Comparison of ENCODE assay signal across 34 cellular contexts in the genomic region with DNA sequence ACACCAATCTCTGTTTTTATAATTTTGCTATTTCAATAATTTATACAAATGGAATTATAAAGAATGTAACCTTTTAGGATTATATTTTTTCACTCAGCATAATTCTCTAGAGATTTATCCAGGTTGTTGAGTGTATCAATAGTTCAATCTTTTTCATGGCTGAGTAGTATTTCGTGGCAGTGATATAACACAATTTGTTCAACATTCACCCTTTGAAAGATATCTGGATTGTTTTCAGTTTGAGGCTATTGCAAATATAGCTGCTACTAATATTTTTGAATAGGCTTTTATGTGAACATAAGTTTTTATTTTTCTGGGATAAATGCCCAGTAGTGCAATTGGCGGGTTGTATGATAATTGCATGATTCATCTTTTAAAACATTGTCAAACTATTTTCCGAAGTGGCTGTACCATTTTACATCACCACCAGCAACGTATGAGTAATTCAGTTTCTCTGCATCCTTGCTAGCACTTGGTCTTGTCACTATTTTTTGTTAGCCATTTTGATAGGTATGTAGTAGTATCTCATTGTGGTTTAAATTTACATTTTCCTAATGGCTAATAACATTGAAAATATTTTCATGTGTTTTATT. TPM values are rescaled to one million over a fixed set of nuclear protein-coding genes. Genes with fewer than 3 reads are reported as not detected.
A peak's percentile ranks its signal among the peaks of the same experiment; 100 is the strongest.
DNase-seq lines count a peak whose midpoint lies in the region; ATAC-seq, FAIRE-seq and TF ChIP-seq lines count a peak whose summit lies in the region.
"Had no signal": no experiment of that assay in that cellular context is flagged by ENCODE, and none has a peak within 500 bp of the region (broad histone marks: within the 10 kb centered on the region; RNA-seq: fewer than 3 reads in every experiment).

No MANE protein-coding gene starts in this region.

- TF ChIP-seq POLR2A in breast epithelium (IDR thresholded peaks at IDR 0.05): no peak

- H3K27me3 ChIP-seq in breast epithelium (no peaks in the 10 kb centered on the region), astrocyte (ENCODE audit: insufficient read depth, low read length) (no peaks in the 10 kb centered on the region)
- H3K27me3 ChIP-seq: heart left ventricle, pancreas had no signal

- H3K36me3 ChIP-seq in breast epithelium (no peaks in the 10 kb centered on the region), astrocyte (ENCODE audit: insufficient read depth, low read length) (no peaks in the 10 kb centered on the region)
- H3K36me3 ChIP-seq: heart left ventricle, pancreas, thoracic aorta, WERI-Rb-1 had no signal

- H2AFZ ChIP-seq in astrocyte (ENCODE audit: low read depth, low read length): no peak overlapping the region

- H3K27me3 Mint-ChIP-seq in MCF 10A (ENCODE audit: insufficient read depth, unreplicated experiment): peaks cover 11% of the 10 kb centered on the region
- H3K27me3 Mint-ChIP-seq in astrocyte (ENCODE audit: low read depth, unreplicated experiment): peaks cover 7% of the 10 kb centered on the region
- H3K27me3 Mint-ChIP-seq in activated CD4-positive, alpha-beta T cell treated with anti-CD3 and anti-CD28 coated beads for 36 hours: peaks cover 5% of the 10 kb centered on the region
- H3K27me3 Mint-ChIP-seq: activated T-cell treated with anti-CD3 and anti-CD28 coated beads, Interleukin-2, amount 50 U/mL, for 24 hours had no signal

- no peaks in the 10 kb centered on the region for H3K79me2 ChIP-seq in astrocyte (ENCODE audit: insufficient read depth, low read length)

- H3K9me3 Mint-ChIP-seq in MCF 10A (ENCODE audit: unreplicated experiment): peaks cover 16% of the 10 kb centered on the region
- H3K9me3 Mint-ChIP-seq in astrocyte (ENCODE audit: unreplicated experiment): peaks cover 17% of the 10 kb centered on the region
- H3K9me3 Mint-ChIP-seq in activated CD4-positive, alpha-beta T cell treated with anti-CD3 and anti-CD28 coated beads for 36 hours (ENCODE audit: low read depth): peaks cover 21% of the 10 kb centered on the region

- BruUV-seq in MCF 10A (replicated peaks; lab: Mats Ljungman, UMichigan): no TSS peak

- POLR2A ChIA-PET in MCF 10A (lab: Yijun Ruan, JAX): no interaction called here
- POLR2A ChIA-PET in activated CD4-positive, alpha-beta T cell treated with anti-CD3 and anti-CD28 coated beads for 36 hours (lab: Charles Lee): no interaction called here

- no peaks in the 10 kb centered on the region for H3K36me3 Mint-ChIP-seq in MCF 10A (ENCODE audit: insufficient read depth, unreplicated experiment)
- H3K36me3 Mint-ChIP-seq in astrocyte (ENCODE audit: low read depth, unreplicated experiment): peaks cover 1% of the 10 kb centered on the region
- peaks cover 9% of the 10 kb centered on the region for H3K36me3 Mint-ChIP-seq in activated CD4-positive, alpha-beta T cell treated with anti-CD3 and anti-CD28 coated beads for 36 hours (ENCODE audit: low read depth)
- H3K36me3 Mint-ChIP-seq: activated naive CD8-positive, alpha-beta T cell treated with anti-CD3 and anti-CD28 coated beads for 36 hours; CD14-positive monocyte had no signal

- H3K27ac Mint-ChIP-seq in MCF 10A (ENCODE audit: low read depth, unreplicated experiment) (no peak overlapping the region), astrocyte (ENCODE audit: unreplicated experiment) (no peak overlapping the region)
- H3K27ac Mint-ChIP-seq in activated CD4-positive, alpha-beta T cell treated with anti-CD3 and anti-CD28 coated beads for 36 hours: no peak overlapping the region
- H3K27ac Mint-ChIP-seq: activated CD4-positive, alpha-beta T cell treated with anti-CD3 and anti-CD28 coated beads, Interleukin-2, amount 10 ng/mL, durations not matched to agents 7 days and 5 days; activated naive CD8-positive, alpha-beta T cell treated with anti-CD3 and anti-CD28 coated beads for 36 hours; activated T-cell treated with anti-CD3 and anti-CD28 coated beads, Interleukin-2, amount 50 U/mL, for 24 hours; CD14-positive monocyte; stimulated activated naive CD8-positive, alpha-beta T cell treated with anti-CD3 and anti-CD28 coated beads, Interleukin-15, Interleukin-2, amounts not matched to agents 100 ng/mL and 50 ng/mL, for 24 hours had no signal

- no peaks in the 10 kb centered on the region for H3K4me1 ChIP-seq in breast epithelium
- H3K4me1 ChIP-seq in astrocyte (ENCODE audit: insufficient read depth, low read length): no peaks in the 10 kb centered on the region
- H3K4me1 ChIP-seq: pancreas had no signal

- no peak for TF ChIP-seq CTCF in MCF 10A (IDR thresholded peaks at IDR 0.05; ENCODE audit: unreplicated experiment)
- TF ChIP-seq CTCF in breast epithelium (IDR thresholded peaks at IDR 0.05): no peak
- TF ChIP-seq CTCF in astrocyte (IDR thresholded peaks at IDR 0.05; ENCODE audit: insufficient read depth, low read depth, low read length): no peak
- TF ChIP-seq CTCF in epithelial cell of esophagus (IDR thresholded peaks at IDR 0.05; ENCODE audit: insufficient read depth, low read depth, low read length, missing control alignments): no peak

- H4K20me1 ChIP-seq in astrocyte (ENCODE audit: insufficient read depth, low read length): no peaks in the 10 kb centered on the region

- no peak overlapping the region for H3K9ac ChIP-seq in astrocyte (ENCODE audit: low read length)

- DNase-seq in MCF 10A (ENCODE audit: unreplicated experiment) (peak; percentile 5), breast epithelium (ENCODE audit: low spot score in 2 of 2) (no peak), astrocyte (ENCODE audit: low read depth) (peak; percentile 26), epithelial cell of esophagus (ENCODE audit: low read depth) (peak; percentile 40), stromal cell of bone marrow (ENCODE audit: low read depth) (peak; percentile 20), NCI-H1417 treated with DMSO at 0.1 percent for 48 hours (lab: John Stamatoyannopoulos, UW) (no peak)
- DNase-seq in activated CD4-positive, alpha-beta T cell treated with anti-CD3 and anti-CD28 coated beads for 36 hours: no peak
- DNase-seq: 8988T; activated CD4-positive, alpha-beta T cell treated with anti-CD3 and anti-CD28 coated beads, Interleukin-2, amount 10 ng/mL, durations not matched to agents 7 days and 5 days; activated gamma-delta T cell; activated naive CD8-positive, alpha-beta T cell treated with anti-CD3 and anti-CD28 coated beads for 36 hours; activated T-cell treated with anti-CD3 and anti-CD28 coated beads, Interleukin-2, amount 50 U/mL, for 24 hours; aorta; cerebellar nuclear complex; DMS79; heart left ventricle; Kasumi-1; left ventricle myocardium superior; NCI-H146; NCI-H446 treated with DMSO at 0.1 percent for 48 hours; NCI-H82; pancreas; retina; stimulated activated CD4-positive, alpha-beta T cell treated with anti-CD3 and anti-CD28 coated beads, Interleukin-2, amount 100 ng/mL, for 24 hours; stimulated activated CD8-positive, alpha-beta memory T cell treated with anti-CD3 and anti-CD28 coated beads, Interleukin-4, amount 100 ng/mL, for 48 hours; T1000; WERI-Rb-1 had no signal

- H3K4me1 Mint-ChIP-seq in MCF 10A (ENCODE audit: insufficient read depth, unreplicated experiment) (no peaks in the 10 kb centered on the region), astrocyte (ENCODE audit: low read depth, unreplicated experiment) (no peaks in the 10 kb centered on the region)
- peaks cover 11% of the 10 kb centered on the region for H3K4me1 Mint-ChIP-seq in activated CD4-positive, alpha-beta T cell treated with anti-CD3 and anti-CD28 coated beads for 36 hours
- H3K4me1 Mint-ChIP-seq: activated CD4-positive, alpha-beta T cell treated with anti-CD3 and anti-CD28 coated beads, Interleukin-2, amount 10 ng/mL, durations not matched to agents 7 days and 5 days; neural crest cell had no signal

- no peak overlapping the region for H3K4me2 ChIP-seq in astrocyte (ENCODE audit: low read length)
- H3K4me2 ChIP-seq: smooth muscle cell had no signal

- H3K4me3 Mint-ChIP-seq in MCF 10A (ENCODE audit: unreplicated experiment) (no peak overlapping the region), astrocyte (ENCODE audit: unreplicated experiment) (no peak overlapping the region)
- no peak overlapping the region for H3K4me3 Mint-ChIP-seq in activated CD4-positive, alpha-beta T cell treated with anti-CD3 and anti-CD28 coated beads for 36 hours
- H3K4me3 Mint-ChIP-seq: activated CD4-positive, alpha-beta T cell treated with anti-CD3 and anti-CD28 coated beads, Interleukin-2, amount 10 ng/mL, durations not matched to agents 7 days and 5 days; activated naive CD8-positive, alpha-beta T cell treated with anti-CD3 and anti-CD28 coated beads for 36 hours; activated T-cell treated with anti-CD3 and anti-CD28 coated beads, Interleukin-2, amount 50 U/mL, for 24 hours; CD14-positive monocyte; neural crest cell; stimulated activated naive CD8-positive, alpha-beta T cell treated with anti-CD3 and anti-CD28 coated beads, Interleukin-15, Interleukin-2, amounts not matched to agents 100 ng/mL and 50 ng/mL, for 24 hours had no signal

- CTCF ChIA-PET in MCF 10A (lab: Yijun Ruan, JAX): interaction anchor here (1.1 kb wide), 1 partner anchor 336 kb away, joined by 3 read pairs; no protein-coding TSS in a partner anchor
- CTCF ChIA-PET in activated CD4-positive, alpha-beta T cell treated with anti-CD3 and anti-CD28 coated beads for 36 hours (lab: Charles Lee): no interaction called here

- H3K4me3 ChIP-seq in breast epithelium (no peak overlapping the region), astrocyte (ENCODE audit: insufficient read depth, low read depth, low read length) (no peak overlapping the region), epithelial cell of esophagus (ENCODE audit: low read length) (no peak overlapping the region)
- H3K4me3 ChIP-seq: heart left ventricle, pancreas, smooth muscle cell, thoracic aorta had no signal

- ATAC-seq in HG03045 (IDR thresholded peaks at IDR 0.05; ENCODE audit: unreplicated experiment): no peak
- ATAC-seq in activated CD4-positive, alpha-beta T cell treated with anti-CD3 and anti-CD28 coated beads for 36 hours: no peak
- ATAC-seq: heart left ventricle, left ventricle myocardium superior, pancreas had no signal

- no peaks in the 10 kb centered on the region for H3K9me3 ChIP-seq in breast epithelium
- no peaks in the 10 kb centered on the region for H3K9me3 ChIP-seq in astrocyte (ENCODE audit: insufficient read depth, low read depth, low read length)
- H3K9me3 ChIP-seq: pancreas had no signal

- intact Hi-C loops in MCF 10A (cut with micrococcal nuclease): no loop called here
- intact Hi-C loops in breast epithelium (cut with DNase I; ENCODE audit: low total_unique reads): no loop called here
- intact Hi-C loops in activated CD4-positive, alpha-beta T cell treated with anti-CD3 and anti-CD28 coated beads for 36 hours (cut with DNase I, micrococcal nuclease): no loop called here

- H3K27ac ChIP-seq in breast epithelium: no peak overlapping the region
- H3K27ac ChIP-seq in astrocyte (ENCODE audit: low read depth, low read length): no peak overlapping the region
- H3K27ac ChIP-seq: heart left ventricle, pancreas, thoracic aorta, WERI-Rb-1 had no signal

- no peak for FAIRE-seq in astrocyte (lab: Jason Lieb, UNC)
- FAIRE-seq: keratinocyte, pancreas had no signal

RNA-seq across cellular contexts. Expression of a gene that starts 55.6 kb away (rescaled TPM):
- total RNA-seq in MCF 10A (2022) (26.5 and 32.5 TPM in 2 replicates), breast epithelium (10 to 100 TPM; 22.2 to 60.3 (median 36.1) TPM), astrocyte (38.4 and 41.6 TPM in 2 replicates)
- 10 to 100 TPM; 46.1 to 67.1 TPM for total RNA-seq in activated CD4-positive, alpha-beta T cell treated with anti-CD3 and anti-CD28 coated beads for 36 hours

Comparison
In these comparisons a context has a peak if more than half of its experiments do, and no peak if none do; other contexts are left out.
1. DNase-seq: peak in MCF 10A (single experiment), astrocyte (single experiment), epithelial cell of esophagus (single experiment) and stromal cell of bone marrow (single experiment); none in breast epithelium (0 of 2), NCI-H1417 treated with DMSO at 0.1 percent for 48 hours (single experiment) and activated CD4-positive, alpha-beta T cell treated with anti-CD3 and anti-CD28 coated beads for 36 hours (single experiment).